9 cellular contexts compared by ENCODE assay signal in genomic region chr21:39020751-39021474, GRCh38.
DNase-seq lines count a peak whose midpoint lies in the region; TF ChIP-seq lines count a peak whose summit lies in the region.
"Had no signal": no experiment of that assay in that cellular context is flagged by ENCODE, and none has a peak within 500 bp of the region (broad histone marks: within the 10 kb centered on the region; RNA-seq: fewer than 3 reads in every experiment).

No MANE protein-coding gene starts in this region.

- H3K27me3 ChIP-seq in adipocyte (replicated peaks; ENCODE audit: control insufficient read depth, insufficient read depth, low read length): no peaks in the 10 kb centered on the region
- H3K27me3 ChIP-seq in testis: no peaks in the 10 kb centered on the region
- H3K27me3 ChIP-seq in prostate gland (replicated peaks; ENCODE audit: insufficient read depth): no peaks in the 10 kb centered on the region

- H3K4me3 ChIP-seq in adipocyte (ENCODE audit: low read length) (no peak overlapping the region), testis (no peak overlapping the region), prostate gland (no peak overlapping the region)

- peaks cover 7% of the 10 kb centered on the region for H3K9me3 ChIP-seq in adipocyte (ENCODE audit: control insufficient read depth, low read length)
- H3K9me3 ChIP-seq in testis: no peaks in the 10 kb centered on the region
- H3K9me3 ChIP-seq in prostate gland: no peaks in the 10 kb centered on the region

- peaks cover 37% of the 10 kb centered on the region for H3K4me1 Mint-ChIP-seq in HFFc6 (ENCODE audit: low read depth)
- H3K4me1 Mint-ChIP-seq in glutamatergic neuron (ENCODE audit: low read depth, unreplicated experiment): peaks cover 3% of the 10 kb centered on the region
- H3K4me1 Mint-ChIP-seq in activated CD4-positive, alpha-beta T cell treated with anti-CD3 and anti-CD28 coated beads, Interleukin-2, amount 10 ng/mL, durations not matched to agents 24 days and 14 days: peaks cover 3% of the 10 kb centered on the region

- TF ChIP-seq CTCF in HFFc6 (IDR thresholded peaks at IDR 0.05) (no peak), testis (IDR thresholded peaks at IDR 0.05) (no peak), glutamatergic neuron (IDR thresholded peaks at IDR 0.05; ENCODE audit: partially characterized antibody, unreplicated experiment) (no peak), prostate gland (IDR thresholded peaks at IDR 0.05) (no peak)

- peaks cover 13% of the 10 kb centered on the region for H3K9me3 Mint-ChIP-seq in HFFc6
- no peaks in the 10 kb centered on the region for H3K9me3 Mint-ChIP-seq in glutamatergic neuron (ENCODE audit: unreplicated experiment)
- H3K9me3 Mint-ChIP-seq in activated CD4-positive, alpha-beta T cell treated with anti-CD3 and anti-CD28 coated beads, Interleukin-2, amount 10 ng/mL, durations not matched to agents 24 days and 14 days: peaks cover 6% of the 10 kb centered on the region

- H3K9ac ChIP-seq in adipocyte (ENCODE audit: low read length): no peak overlapping the region

- peaks cover 2% of the 10 kb centered on the region for H3K27me3 Mint-ChIP-seq in HFFc6 (ENCODE audit: insufficient read depth)
- H3K27me3 Mint-ChIP-seq in glutamatergic neuron (ENCODE audit: unreplicated experiment): peaks cover 2% of the 10 kb centered on the region
- H3K27me3 Mint-ChIP-seq in activated CD4-positive, alpha-beta T cell treated with anti-CD3 and anti-CD28 coated beads, Interleukin-2, amount 10 ng/mL, durations not matched to agents 24 days and 14 days: no peaks in the 10 kb centered on the region

- TF ChIP-seq POLR2A in testis (IDR thresholded peaks at IDR 0.05) (no peak), prostate gland (IDR thresholded peaks at IDR 0.05) (no peak)

- H3K36me3 ChIP-seq in adipocyte (ENCODE audit: control insufficient read depth, insufficient read depth, low read length, severe bottlenecking) (no peaks in the 10 kb centered on the region), testis (ENCODE audit: low read depth, missing control alignments) (no peaks in the 10 kb centered on the region), prostate gland (no peaks in the 10 kb centered on the region)

- H3K4me3 Mint-ChIP-seq in HFFc6 (peak overlapping the region; percentile 71; the same call in 1 of the 2 replicates), glutamatergic neuron (ENCODE audit: unreplicated experiment) (no peak overlapping the region)
- no peak overlapping the region for H3K4me3 Mint-ChIP-seq in activated CD4-positive, alpha-beta T cell treated with anti-CD3 and anti-CD28 coated beads, Interleukin-2, amount 10 ng/mL, durations not matched to agents 24 days and 14 days

- H3K27ac Mint-ChIP-seq in HFFc6: peak overlapping the region; percentile 89
- no peak overlapping the region for H3K27ac Mint-ChIP-seq in glutamatergic neuron (ENCODE audit: unreplicated experiment)
- no peak overlapping the region for H3K27ac Mint-ChIP-seq in activated CD4-positive, alpha-beta T cell treated with anti-CD3 and anti-CD28 coated beads, Interleukin-2, amount 10 ng/mL, durations not matched to agents 24 days and 14 days

- DNase-seq in HFFc6 (peak; percentile 35), adipocyte (ENCODE audit: low read depth) (peak; percentile 75), hepatic stellate cell (ENCODE audit: low spot score) (peak; percentile 55), testis (peak; percentile 40), glutamatergic neuron (no peak), prostate gland (ENCODE audit: low spot score) (no peak)
- no peak for DNase-seq in activated CD4-positive, alpha-beta T cell treated with anti-CD3 and anti-CD28 coated beads, Interleukin-2, amount 10 ng/mL, durations not matched to agents 24 days and 14 days
- no peak for DNase-seq in stimulated activated naive CD4-positive, alpha-beta T cell (lab: John Stamatoyannopoulos, UW)
- DNase-seq: NCI-H82 had no signal

- intact Hi-C loops in testis (cut with DNase I; ENCODE audit: low total_unique reads) (no loop called here), prostate gland (cut with DNase I) (no loop called here)
- intact Hi-C loops in activated CD4-positive, alpha-beta T cell treated with anti-CD3 and anti-CD28 coated beads, Interleukin-2, amount 10 ng/mL, durations not matched to agents 24 days and 14 days (cut with micrococcal nuclease): no loop called here

- H3K4me1 ChIP-seq in adipocyte (ENCODE audit: control insufficient read depth, insufficient read depth, low read length) (peaks cover 22% of the 10 kb centered on the region), testis (peaks cover 24% of the 10 kb centered on the region), prostate gland (replicated peaks) (no peaks in the 10 kb centered on the region)

- 70 to 71% methylated on average over 16 to 17 of the region's 17 CpGs for WGBS in testis, 2 donors
- WGBS in prostate gland: 65% methylated on average over 16 of the region's 17 CpGs

- no peak overlapping the region for H3K27ac ChIP-seq in testis
- no peak overlapping the region for H3K27ac ChIP-seq in prostate gland

- peaks cover 11% of the 10 kb centered on the region for H3K36me3 Mint-ChIP-seq in HFFc6 (ENCODE audit: low read depth)
- H3K36me3 Mint-ChIP-seq in glutamatergic neuron (ENCODE audit: unreplicated experiment): peaks cover 4% of the 10 kb centered on the region
- no peaks in the 10 kb centered on the region for H3K36me3 Mint-ChIP-seq in activated CD4-positive, alpha-beta T cell treated with anti-CD3 and anti-CD28 coated beads, Interleukin-2, amount 10 ng/mL, durations not matched to agents 24 days and 14 days (ENCODE audit: low read depth)

Comparison
In these comparisons a context has a peak if more than half of its experiments do, and no peak if none do; other contexts are left out.
1. DNase-seq: peak in HFFc6 (single experiment), adipocyte (single experiment), hepatic stellate cell (single experiment) and testis (single experiment); none in glutamatergic neuron (single experiment), activated CD4-positive, alpha-beta T cell treated with anti-CD3 and anti-CD28 coated beads, Interleukin-2, amount 10 ng/mL, durations not matched to agents 24 days and 14 days (single experiment), stimulated activated naive CD4-positive, alpha-beta T cell (0 of 6) and prostate gland (single experiment).